20 cellular contexts compared by ENCODE assay signal in genomic region chr5:34511063-34511462, GRCh38.
DNase-seq lines count a peak whose midpoint lies in the region; ATAC-seq and TF ChIP-seq lines count a peak whose summit lies in the region.
"Had no signal": no experiment of that assay in that cellular context is flagged by ENCODE, and none has a peak within 500 bp of the region (broad histone marks: within the 10 kb centered on the region; RNA-seq: fewer than 3 reads in every experiment).

No MANE protein-coding gene starts in this region.

- H3K27ac ChIP-seq in tibial nerve: peak overlapping the region; percentile 36 to 79 (median 62)
- no peak overlapping the region for H3K27ac ChIP-seq in CD8-positive, alpha-beta memory T cell (ENCODE audit: low read depth, low read length)

- H3K4me3 Mint-ChIP-seq in chondrocyte (ENCODE audit: unreplicated experiment) (no peak overlapping the region), mesothelial cell of epicardium (no peak overlapping the region)
- H3K4me3 Mint-ChIP-seq in CD8-positive, alpha-beta memory T cell: no peak overlapping the region
- H3K4me3 Mint-ChIP-seq: activated CD4-positive, alpha-beta memory T cell treated with anti-CD3 and anti-CD28 coated beads for 36 hours; brain; CD8-positive, alpha-beta T cell had no signal

- TF ChIP-seq POLR2A in tibial nerve (IDR thresholded peaks at IDR 0.05): no peak

- H3K4me3 ChIP-seq in LNCaP clone FGC (ENCODE audit: low read depth, low read length) (no peak overlapping the region), tibial nerve (no peak overlapping the region)
- H3K4me3 ChIP-seq in CD8-positive, alpha-beta memory T cell (ENCODE audit: low read length): no peak overlapping the region
- H3K4me3 ChIP-seq: GM12878 had no signal

- H3K4me1 Mint-ChIP-seq in chondrocyte (ENCODE audit: low read depth) (peaks cover 43% of the 10 kb centered on the region), mesothelial cell of epicardium (peaks cover 34% of the 10 kb centered on the region)
- H3K4me1 Mint-ChIP-seq in CD8-positive, alpha-beta memory T cell: no peaks in the 10 kb centered on the region

- CTCF ChIA-PET in CD8-positive, alpha-beta memory T cell (lab: Charles Lee): interaction anchor here (1.1 kb wide), 1 partner anchor 10 kb away, joined by 3 read pairs; no protein-coding TSS in a partner anchor

- peaks cover 0 to 44% (median 6%) of the 10 kb centered on the region in 4 donors for H3K4me1 ChIP-seq in tibial nerve
- H3K4me1 ChIP-seq in CD8-positive, alpha-beta memory T cell (ENCODE audit: insufficient read depth, low read length): no peaks in the 10 kb centered on the region

- 62 to 63% methylated on average over 4 of the region's 4 CpGs for WGBS in tibial nerve, 2 donors

- H3K9me3 Mint-ChIP-seq in chondrocyte (ENCODE audit: low read depth) (peaks cover 3% of the 10 kb centered on the region), mesothelial cell of epicardium (peaks cover 4% of the 10 kb centered on the region)
- H3K9me3 Mint-ChIP-seq in CD8-positive, alpha-beta memory T cell: no peaks in the 10 kb centered on the region
- H3K9me3 Mint-ChIP-seq: activated CD4-positive, alpha-beta memory T cell treated with anti-CD3 and anti-CD28 coated beads for 36 hours; CD8-positive, alpha-beta T cell had no signal

- TF ChIP-seq CTCF in LNCaP clone FGC (IDR thresholded peaks at IDR 0.05; ENCODE audit: control insufficient read depth, extremely low read depth, insufficient read depth) (no peak), chondrocyte (IDR thresholded peaks at IDR 0.05) (no peak), mesothelial cell of epicardium (IDR thresholded peaks at IDR 0.05; ENCODE audit: unreplicated experiment) (no peak), tibial nerve (IDR thresholded peaks at IDR 0.05) (no peak)

- no peaks in the 10 kb centered on the region for H3K27me3 ChIP-seq in tibial nerve
- H3K27me3 ChIP-seq in CD8-positive, alpha-beta memory T cell (ENCODE audit: insufficient read depth, low read length, poor library complexity, severe bottlenecking): no peaks in the 10 kb centered on the region

- H3K36me3 Mint-ChIP-seq in chondrocyte (ENCODE audit: low read depth) (no peaks in the 10 kb centered on the region), mesothelial cell of epicardium (peaks cover 2% of the 10 kb centered on the region)
- no peaks in the 10 kb centered on the region for H3K36me3 Mint-ChIP-seq in CD8-positive, alpha-beta memory T cell
- H3K36me3 Mint-ChIP-seq: activated CD4-positive, alpha-beta memory T cell treated with anti-CD3 and anti-CD28 coated beads for 36 hours; brain; CD8-positive, alpha-beta T cell had no signal

- H3K27me3 Mint-ChIP-seq in chondrocyte (ENCODE audit: low read depth) (no peaks in the 10 kb centered on the region), mesothelial cell of epicardium (ENCODE audit: low read depth) (no peaks in the 10 kb centered on the region)
- H3K27me3 Mint-ChIP-seq in CD8-positive, alpha-beta memory T cell: peaks cover 22 to 35% of the 10 kb centered on the region in 2 donors
- H3K27me3 Mint-ChIP-seq: brain had no signal

- no peaks in the 10 kb centered on the region for H3K36me3 ChIP-seq in tibial nerve
- H3K36me3 ChIP-seq in CD8-positive, alpha-beta memory T cell (ENCODE audit: insufficient read depth, low read length): no peaks in the 10 kb centered on the region

- POLR2A ChIA-PET in CD8-positive, alpha-beta memory T cell (lab: Charles Lee): no interaction called here

- ATAC-seq in HG03439 (IDR thresholded peaks at IDR 0.05; ENCODE audit: unreplicated experiment): no peak
- no peak for ATAC-seq in GM21723 (IDR thresholded peaks at IDR 0.05; ENCODE audit: unreplicated experiment)
- ATAC-seq: CD8-positive, alpha-beta T cell; GM12878; left colon; stimulated activated naive CD8-positive, alpha-beta T cell treated with anti-CD3 and anti-CD28 coated beads, Interleukin-15, Interleukin-2, amounts not matched to agents 100 U/mL and 50 U/mL, for 24 hours had no signal

- H3K27ac Mint-ChIP-seq in chondrocyte (ENCODE audit: unreplicated experiment) (peak overlapping the region; percentile 83), mesothelial cell of epicardium (peak overlapping the region; percentile 78)
- H3K27ac Mint-ChIP-seq in CD8-positive, alpha-beta memory T cell: no peak overlapping the region
- H3K27ac Mint-ChIP-seq: activated CD4-positive, alpha-beta memory T cell treated with anti-CD3 and anti-CD28 coated beads for 36 hours; CD8-positive, alpha-beta T cell had no signal

- TF ChIP-seq EP300 in tibial nerve (IDR thresholded peaks at IDR 0.05): no peak

- peak; percentile 97 for DNase-seq in LNCaP clone FGC (ENCODE audit: low read depth)
- DNase-seq in chondrocyte (ENCODE audit: low spot score): no peak
- no peak for DNase-seq in mesothelial cell of epicardium (ENCODE audit: low spot score in 2 of 2, unreplicated experiment in 2 of 2)
- no peak for DNase-seq in tibial nerve (ENCODE audit: low spot score in 2 of 2)
- no peak for DNase-seq in CD8-positive, alpha-beta memory T cell
- DNase-seq: activated CD4-positive, alpha-beta memory T cell treated with anti-CD3 and anti-CD28 coated beads for 36 hours; activated effector memory CD4-positive, alpha-beta T cell treated with anti-CD3 and anti-CD28 coated beads, Interleukin-2, amount 50 U/mL, for 16 hours; activated T-cell treated with anti-CD3 and anti-CD28 coated beads for 4 hours; CD8-positive, alpha-beta T cell; cortex of kidney; DND-41; glutamatergic neuron; left colon; NCI-H187; stimulated activated CD4-positive, alpha-beta T cell treated with anti-CD3 and anti-CD28 coated beads, Interleukin-4, amount 100 ng/mL, for 4 hours; stimulated activated naive CD8-positive, alpha-beta T cell treated with anti-CD3 and anti-CD28 coated beads, Interleukin-15, Interleukin-2, amounts not matched to agents 100 U/mL and 50 U/mL, for 24 hours had no signal

- H3K9me3 ChIP-seq in tibial nerve: no peaks in the 10 kb centered on the region
- no peaks in the 10 kb centered on the region for H3K9me3 ChIP-seq in CD8-positive, alpha-beta memory T cell (ENCODE audit: low read length)

Comparison
In these comparisons a context has a peak if more than half of its experiments do, and no peak if none do; other contexts are left out.
1. H3K27ac Mint-ChIP-seq: peak in chondrocyte (single experiment) and mesothelial cell of epicardium (single experiment); none in CD8-positive, alpha-beta memory T cell (0 of 8).